Comparison of ENCODE assay signal across 11 cellular contexts in genomic region chr10:30056767-30057355, GRCh38. TPM values are rescaled to one million over a fixed set of nuclear protein-coding genes. Genes with fewer than 3 reads are reported as not detected.
DNase-seq lines count a peak whose midpoint lies in the region; ATAC-seq, FAIRE-seq and TF ChIP-seq lines count a peak whose summit lies in the region.
"Had no signal": no experiment of that assay in that cellular context is flagged by ENCODE, and none has a peak within 500 bp of the region (broad histone marks: within the 10 kb centered on the region; RNA-seq: fewer than 3 reads in every experiment).

No MANE protein-coding gene starts in this region.

- 28 to 61% (median 43%) methylated on average over 4 of the region's 4 CpGs for WGBS in small intestine, 3 donors

- H3K27ac Mint-ChIP-seq in progenitor cell of endocrine pancreas = peak overlapping the region; percentile 82
- H3K27ac Mint-ChIP-seq: CD14-positive monocyte had no signal

- peaks cover 42% of the 10 kb centered on the region for H3K4me1 Mint-ChIP-seq in progenitor cell of endocrine pancreas (ENCODE audit: low read depth)

- no peaks in the 10 kb centered on the region for H3K36me3 ChIP-seq in fibroblast of lung (ENCODE audit: control insufficient read depth, insufficient read depth, low read length)
- H3K36me3 ChIP-seq in small intestine (ENCODE audit: control insufficient read depth in 2 of 2, insufficient read depth in 2 of 2, low read length in 2 of 2) = no peaks in the 10 kb centered on the region

- no peaks in the 10 kb centered on the region for H3K79me2 ChIP-seq in fibroblast of lung (ENCODE audit: control insufficient read depth, insufficient read depth, low read length)

- CTCF ChIA-PET in AG04450 (lab: Charles Lee) = interaction anchor here (0.6 kb wide), 1 partner anchor 357 kb away, joined by 3 read pairs; no protein-coding TSS in a partner anchor

- TF ChIP-seq CTCF in AG04450 (IDR thresholded peaks at IDR 0.05; ENCODE audit: low read depth, low read length) (no peak), fibroblast of lung (conservative IDR thresholded peaks at IDR 0.05 in 1 of 2, IDR thresholded peaks at IDR 0.05 in 1 of 2; ENCODE audit: low read depth in 1 of 2, low read length in 2 of 2) (no peak), progenitor cell of endocrine pancreas (IDR thresholded peaks at IDR 0.05; ENCODE audit: unreplicated experiment) (no peak)

- no peak overlapping the region for H3K9ac ChIP-seq in fibroblast of lung (ENCODE audit: insufficient read depth, low read length)

- H3K4me1 ChIP-seq in fibroblast of lung (ENCODE audit: control insufficient read depth, extremely low read depth, insufficient read depth, low read length) (peaks cover 3% of the 10 kb centered on the region), small intestine (ENCODE audit: control insufficient read depth in 2 of 2, insufficient read depth in 1 of 2, low read depth in 1 of 2, low read length in 1 of 2) (no peaks in the 10 kb centered on the region)

- DNase-seq in AG04450 (ENCODE audit: low read depth, low spot score) (no peak), NCI-H82 treated with DMSO at 0.1 percent for 48 hours (lab: John Stamatoyannopoulos, UW; ENCODE audit: unreplicated experiment) (peak; percentile 3), fibroblast of lung (ENCODE audit: low read depth in 2 of 2) (peak in 1 of 2 donors; percentile 33), progenitor cell of endocrine pancreas (ENCODE audit: low spot score, unreplicated experiment) (no peak), small intestine (no peak), EL (no peak)
- no peak for DNase-seq in activated CD8-positive, alpha-beta memory T cell treated with anti-CD3 and anti-CD28 coated beads, Interleukin-2, amount 50 U/mL, for 48 hours
- DNase-seq: activated CD8-positive, alpha-beta memory T cell treated with anti-CD3 and anti-CD28 coated beads, Interleukin-2, amount 50 U/mL, for 4 hours; naive thymus-derived CD8-positive, alpha-beta T cell had no signal

- no peak for ATAC-seq in HG03460 (IDR thresholded peaks at IDR 0.05; ENCODE audit: unreplicated experiment)
- ATAC-seq: naive thymus-derived CD8-positive, alpha-beta T cell had no signal

- peak overlapping the region; percentile 14 for H3K4me3 Mint-ChIP-seq in progenitor cell of endocrine pancreas (ENCODE audit: low read depth)

- peak overlapping the region; percentile 85 for H3K4me3 ChIP-seq in AG04450 (ENCODE audit: low read depth, low read length)
- H3K4me3 ChIP-seq in fibroblast of lung (replicated peaks in 1 of 4; ENCODE audit: control extremely low read depth in 1 of 4, insufficient read depth in 1 of 4, low read depth in 3 of 4, low read length in 4 of 4) = peak overlapping the region in 2 of 4 experiments; percentile 59 to 62
- H3K4me3 ChIP-seq in small intestine (ENCODE audit: low read depth in 1 of 2, low read length in 2 of 2) = no peak overlapping the region

- peaks cover 11% of the 10 kb centered on the region for H3K27me3 Mint-ChIP-seq in progenitor cell of endocrine pancreas

- POLR2A ChIA-PET in AG04450 (lab: Yijun Ruan, JAX) = interaction anchor here (0.6 to 1.1 kb wide), 3 partner anchors 55 to 416 kb away, joined by 3 read pairs; no protein-coding TSS in a partner anchor

- H3K9me3 ChIP-seq in AG04450 (ENCODE audit: control insufficient read depth, insufficient read depth, low read length) (no peaks in the 10 kb centered on the region), fibroblast of lung (ENCODE audit: control insufficient read depth, insufficient read depth, low read depth, low read length) (no peaks in the 10 kb centered on the region), small intestine (ENCODE audit: control insufficient read depth, low read depth) (no peaks in the 10 kb centered on the region)

- FAIRE-seq in small intestine (lab: Jason Lieb, UNC) = no peak

- peak overlapping the region; percentile 52 for H3K4me2 ChIP-seq in fibroblast of lung (ENCODE audit: extremely low read depth, insufficient read depth, low read length)

- H3K36me3 Mint-ChIP-seq in progenitor cell of endocrine pancreas (ENCODE audit: insufficient read depth) = no peaks in the 10 kb centered on the region

- H3K27ac ChIP-seq in AG04450 (ENCODE audit: low read depth, low read length) (peak overlapping the region; percentile 33), fibroblast of lung (ENCODE audit: insufficient read depth, low read length) (no peak overlapping the region), small intestine (ENCODE audit: low read depth in 1 of 2, low read length in 1 of 2) (no peak overlapping the region)

- no peaks in the 10 kb centered on the region for H3K9me3 Mint-ChIP-seq in progenitor cell of endocrine pancreas (ENCODE audit: low read depth)

- no peaks in the 10 kb centered on the region for H4K20me1 ChIP-seq in fibroblast of lung (ENCODE audit: control insufficient read depth, extremely low read depth, insufficient read depth, low read length)

- no peak overlapping the region for H2AFZ ChIP-seq in fibroblast of lung (ENCODE audit: low read length)

- no peaks in the 10 kb centered on the region for H3K27me3 ChIP-seq in AG04450 (ENCODE audit: control insufficient read depth, insufficient read depth, low read length)
- no peaks in the 10 kb centered on the region for H3K27me3 ChIP-seq in fibroblast of lung (ENCODE audit: control insufficient read depth, insufficient read depth, low read length)
- peaks cover 0 to 7% of the 10 kb centered on the region in 2 donors for H3K27me3 ChIP-seq in small intestine (ENCODE audit: control insufficient read depth in 2 of 2, insufficient read depth in 2 of 2, low read length in 2 of 2)

RNA-seq across cellular contexts. Expression of gene JCAD, which starts 2.5 kb away (rescaled TPM):
- 38.3 and 41.2 TPM in 2 replicates for polyA plus RNA-seq in AG04450 (2011; rRNA removed)
- 74.2 and 76.4 TPM in 2 replicates for polyA minus RNA-seq in AG04450 (2011; rRNA and poly(A)+ RNA removed)
- 25.9 and 27.1 TPM in 2 replicates for total RNA-seq in fibroblast of lung
- 3.3 and 8.3 TPM in 2 replicates for polyA plus RNA-seq in fibroblast of lung
- polyA plus RNA-seq in fibroblast of lung (2012) = 5.1 and 9.2 TPM in 2 replicates
- polyA minus RNA-seq in fibroblast of lung (ENCODE audit: low replicate concordance) = 4.8 and 11.0 TPM in 2 replicates
- 13.4 and 15.8 TPM in 2 replicates for total RNA-seq in progenitor cell of endocrine pancreas
- 1 to 10 TPM in 1 of 3 donors, under 1 TPM in 2; 0.22 to 5.0 (median 0.54) TPM for polyA plus RNA-seq in small intestine
- total RNA-seq: naive thymus-derived CD8-positive, alpha-beta T cell had no signal
- polyA plus RNA-seq: CD14-positive monocyte; naive thymus-derived CD8-positive, alpha-beta T cell had no signal
